In genomic region chr6:26328265-26328844, GRCh38 we compare ENCODE assay signal across 1 cellular context.
TF ChIP-seq lines count a peak whose summit lies in the region.

No MANE protein-coding gene starts in this region.

TF ChIP-seq in HepG2, 621 proteins besides CTCF, POLR2A, EP300 and RAD21 (continued from another document and continues in another):
- TF ChIP-seq ZNF318 (CRISPR knock-in tag; IDR thresholded peaks at IDR 0.05) (no peak), THAP7 (CRISPR knock-in tag; IDR thresholded peaks at IDR 0.05) (no peak), HMG20B (CRISPR knock-in tag; conservative IDR thresholded peaks at IDR 0.05) (0 out of 2 replicates have a peak, but pooled peaks have one; percentile 11), ATF4 (CRISPR knock-in tag; IDR thresholded peaks at IDR 0.05) (no peak), ZNF20 (CRISPR knock-in tag; IDR thresholded peaks at IDR 0.05) (no peak), ZBTB8A (CRISPR knock-in tag; IDR thresholded peaks at IDR 0.05; ENCODE audit: borderline replicate concordance, low read depth) (no peak), ATM (IDR thresholded peaks at IDR 0.05; ENCODE audit: borderline replicate concordance) (no peak), FIP1L1 (IDR thresholded peaks at IDR 0.05; ENCODE audit: borderline replicate concordance, insufficient read depth, low read depth, low read length) (no peak), ZNF335 (CRISPR knock-in tag; IDR thresholded peaks at IDR 0.05) (no peak), ZNF572 (CRISPR knock-in tag; IDR thresholded peaks at IDR 0.05) (no peak), ZNF367 (CRISPR knock-in tag; IDR thresholded peaks at IDR 0.05; ENCODE audit: borderline replicate concordance) (no peak), RBFOX2 (IDR thresholded peaks at IDR 0.05; ENCODE audit: low read depth, low read length) (no peak), YEATS4 (CRISPR knock-in tag; IDR thresholded peaks at IDR 0.05; ENCODE audit: borderline replicate concordance) (peak; percentile 43; the same call in 1 of the 2 replicates), KLF9 (CRISPR knock-in tag; IDR thresholded peaks at IDR 0.05; ENCODE audit: low read depth) (no peak), ELK4 (CRISPR knock-in tag; IDR thresholded peaks at IDR 0.05; ENCODE audit: borderline replicate concordance) (no peak), PCBP1 (IDR thresholded peaks at IDR 0.05; ENCODE audit: borderline replicate concordance, low read depth, low read length) (no peak), ZBTB42 (CRISPR knock-in tag; IDR thresholded peaks at IDR 0.05) (no peak), ZNF691 (CRISPR knock-in tag; IDR thresholded peaks at IDR 0.05; ENCODE audit: borderline replicate concordance, low read depth) (no peak), XBP1 (CRISPR knock-in tag; IDR thresholded peaks at IDR 0.05) (no peak), ZSCAN12 (CRISPR knock-in tag; IDR thresholded peaks at IDR 0.05) (no peak), SNAPC4 (CRISPR knock-in tag; IDR thresholded peaks at IDR 0.05) (no peak), HES4 (CRISPR knock-in tag; IDR thresholded peaks at IDR 0.05; ENCODE audit: borderline replicate concordance) (no peak), NFIC (IDR thresholded peaks at IDR 0.05; ENCODE audit: low read length) (peak; percentile 10; the same call in 1 of the 2 replicates), FOXJ3 (CRISPR knock-in tag; IDR thresholded peaks at IDR 0.05; ENCODE audit: borderline replicate concordance) (0 out of 2 replicates have a peak, but pooled peaks have one; percentile 22), DZIP1 (CRISPR knock-in tag; IDR thresholded peaks at IDR 0.05) (no peak), U2AF2 (IDR thresholded peaks at IDR 0.05; ENCODE audit: low read depth, low read length) (no peak), FOXO4 (CRISPR knock-in tag; conservative IDR thresholded peaks at IDR 0.05) (no peak), KDM4B (CRISPR knock-in tag; IDR thresholded peaks at IDR 0.05) (0 out of 2 replicates have a peak, but pooled peaks have one; percentile 41), SYNCRIP (IDR thresholded peaks at IDR 0.05; ENCODE audit: insufficient read depth, low read depth, low read length) (no peak), NFKBIZ (CRISPR knock-in tag; IDR thresholded peaks at IDR 0.05) (no peak), RFXAP (CRISPR knock-in tag; IDR thresholded peaks at IDR 0.05; ENCODE audit: borderline replicate concordance) (0 out of 2 replicates have a peak, but pooled peaks have one; percentile 36), MTERF4 (CRISPR knock-in tag; IDR thresholded peaks at IDR 0.05) (0 out of 2 replicates have a peak, but pooled peaks have one; percentile 0), NKX3-1 (CRISPR knock-in tag; IDR thresholded peaks at IDR 0.05) (no peak), IRF2 (CRISPR knock-in tag; IDR thresholded peaks at IDR 0.05) (no peak), KDM5A (IDR thresholded peaks at IDR 0.05; ENCODE audit: borderline replicate concordance, low read length) (no peak)
